Comparison of ENCODE assay signal across 1 cellular context in the genomic region with DNA sequence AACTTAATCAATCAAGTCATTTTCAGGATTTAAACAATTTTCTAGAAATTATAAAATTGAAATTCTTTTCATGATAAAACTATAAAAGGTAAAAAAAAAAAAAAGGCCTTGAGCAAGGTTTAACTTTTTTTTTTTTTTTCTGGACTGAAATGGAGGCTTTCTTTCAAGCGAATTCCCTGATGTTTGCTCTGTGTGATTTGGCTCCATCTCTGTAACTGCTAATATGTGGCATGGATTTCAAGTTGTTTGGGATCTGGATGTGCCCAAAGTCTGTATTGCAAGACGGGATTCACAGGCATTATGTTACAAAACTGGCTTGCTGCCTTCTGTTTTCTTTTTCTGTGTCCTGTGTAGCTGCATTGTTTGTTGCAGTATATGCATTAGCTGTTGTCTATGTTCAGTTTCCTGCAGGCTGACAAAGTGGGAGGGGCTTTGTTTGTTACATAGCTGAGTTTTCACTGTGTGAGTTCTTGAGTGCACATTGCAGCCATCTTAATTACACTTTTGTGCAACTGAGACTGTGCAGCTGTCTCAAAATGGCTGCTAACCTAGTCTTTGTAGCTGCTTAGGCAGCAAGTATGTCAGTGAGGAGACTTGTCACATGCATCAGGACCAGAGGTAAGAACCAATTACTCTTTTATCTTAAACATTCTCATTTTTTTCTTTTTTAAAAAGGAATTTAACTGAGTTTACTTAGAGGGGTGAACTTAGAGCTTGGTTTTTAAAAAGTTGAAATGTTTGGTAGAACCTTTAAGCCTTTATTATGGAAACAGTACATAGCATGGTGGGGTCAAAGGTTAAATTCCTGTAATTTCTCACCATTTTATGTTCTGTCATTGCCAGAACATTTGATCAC.
TF ChIP-seq lines count a peak whose summit lies in the region.

No MANE protein-coding gene starts in this region.

TF ChIP-seq in GM12878, 131 proteins besides CTCF, POLR2A, EP300 and RAD21 (continued from another document):
- 0 out of 4 replicates have a peak, but pooled peaks of 1 of the 2 experiments have one; percentile 40 for TF ChIP-seq CEBPB (IDR thresholded peaks at IDR 0.05; ENCODE audit: borderline replicate concordance in 1 of 2, low read depth in 2 of 2, low read length in 2 of 2)
- TF ChIP-seq, protein P1, sequence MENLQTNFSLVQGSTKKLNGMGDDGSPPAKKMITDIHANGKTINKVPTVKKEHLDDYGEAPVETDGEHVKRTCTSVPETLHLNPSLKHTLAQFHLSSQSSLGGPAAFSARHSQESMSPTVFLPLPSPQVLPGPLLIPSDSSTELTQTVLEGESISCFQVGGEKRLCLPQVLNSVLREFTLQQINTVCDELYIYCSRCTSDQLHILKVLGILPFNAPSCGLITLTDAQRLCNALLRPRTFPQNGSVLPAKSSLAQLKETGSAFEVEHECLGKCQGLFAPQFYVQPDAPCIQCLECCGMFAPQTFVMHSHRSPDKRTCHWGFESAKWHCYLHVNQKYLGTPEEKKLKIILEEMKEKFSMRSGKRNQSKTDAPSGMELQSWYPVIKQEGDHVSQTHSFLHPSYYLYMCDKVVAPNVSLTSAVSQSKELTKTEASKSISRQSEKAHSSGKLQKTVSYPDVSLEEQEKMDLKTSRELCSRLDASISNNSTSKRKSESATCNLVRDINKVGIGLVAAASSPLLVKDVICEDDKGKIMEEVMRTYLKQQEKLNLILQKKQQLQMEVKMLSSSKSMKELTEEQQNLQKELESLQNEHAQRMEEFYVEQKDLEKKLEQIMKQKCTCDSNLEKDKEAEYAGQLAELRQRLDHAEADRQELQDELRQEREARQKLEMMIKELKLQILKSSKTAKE (IDR thresholded peaks at IDR 0.05; ENCODE audit: low read depth, poor library complexity, severe bottlenecking), result peak; percentile 29
- no peak for TF ChIP-seq SUZ12 (IDR thresholded peaks at IDR 0.05; ENCODE audit: unreplicated experiment)
- no peak for TF ChIP-seq NR2C2 (IDR thresholded peaks at IDR 0.05; ENCODE audit: borderline replicate concordance, control insufficient read depth, insufficient read length, low read depth)
- TF ChIP-seq SIN3A (IDR thresholded peaks at IDR 0.05; ENCODE audit: low read depth, low read length), result no peak
- peak; percentile 45 to 88; a peak in 3 of 4 replicates for TF ChIP-seq IKZF2 (IDR thresholded peaks at IDR 0.05)
- 0 out of 2 replicates have a peak, but pooled peaks have one; percentile 35 for TF ChIP-seq ZNF217 (IDR thresholded peaks at IDR 0.05)
- peak; percentile 24; the same call in 1 of the 2 replicates for TF ChIP-seq TARDBP (IDR thresholded peaks at IDR 0.05; ENCODE audit: borderline replicate concordance)
- TF ChIP-seq, protein P2, sequence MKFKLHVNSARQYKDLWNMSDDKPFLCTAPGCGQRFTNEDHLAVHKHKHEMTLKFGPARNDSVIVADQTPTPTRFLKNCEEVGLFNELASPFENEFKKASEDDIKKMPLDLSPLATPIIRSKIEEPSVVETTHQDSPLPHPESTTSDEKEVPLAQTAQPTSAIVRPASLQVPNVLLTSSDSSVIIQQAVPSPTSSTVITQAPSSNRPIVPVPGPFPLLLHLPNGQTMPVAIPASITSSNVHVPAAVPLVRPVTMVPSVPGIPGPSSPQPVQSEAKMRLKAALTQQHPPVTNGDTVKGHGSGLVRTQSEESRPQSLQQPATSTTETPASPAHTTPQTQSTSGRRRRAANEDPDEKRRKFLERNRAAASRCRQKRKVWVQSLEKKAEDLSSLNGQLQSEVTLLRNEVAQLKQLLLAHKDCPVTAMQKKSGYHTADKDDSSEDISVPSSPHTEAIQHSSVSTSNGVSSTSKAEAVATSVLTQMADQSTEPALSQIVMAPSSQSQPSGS (IDR thresholded peaks at IDR 0.05; ENCODE audit: low read length), result peak; percentile 34; the same call in 1 of the 2 replicates
- no peak for TF ChIP-seq BMI1 (IDR thresholded peaks at IDR 0.05; ENCODE audit: borderline replicate concordance)
- TF ChIP-seq GATAD2B (conservative IDR thresholded peaks at IDR 0.05; ENCODE audit: low read depth), result no peak
- TF ChIP-seq MEF2B (IDR thresholded peaks at IDR 0.05; ENCODE audit: partially characterized antibody, poor library complexity, severe bottlenecking), result no peak
- TF ChIP-seq ZSCAN29 (IDR thresholded peaks at IDR 0.05), result no peak
